In genomic region chr4:71470547-71470946, GRCh38 we compare ENCODE assay signal across 29 cellular contexts.
"Had no signal": no experiment of that assay in that cellular context is flagged by ENCODE, and none has a peak within 500 bp of the region (broad histone marks: within the 10 kb centered on the region; RNA-seq: fewer than 3 reads in every experiment).

No MANE protein-coding gene starts in this region.

- H3K4me3 ChIP-seq: ascending aorta, breast epithelium, cardiac muscle cell, colonic mucosa, esophagus squamous epithelium, gastroesophageal sphincter had no signal

- H3K4me1 Mint-ChIP-seq: activated CD4-positive, alpha-beta memory T cell treated with anti-CD3 and anti-CD28 coated beads, Interleukin-2, amount 10 ng/mL, durations not matched to agents 7 days and 5 days; activated CD4-positive, alpha-beta T cell treated with anti-CD3 and anti-CD28 coated beads, Interleukin-2, amount 10 ng/mL, durations not matched to agents 7 days and 5 days; activated naive CD4-positive, alpha-beta T cell treated with anti-CD3 and anti-CD28 coated beads, Interleukin-2, amount 10 ng/mL, durations not matched to agents 7 days and 5 days; activated naive CD8-positive, alpha-beta T cell treated with anti-CD3 and anti-CD28 coated beads, Interleukin-2, amount 10 ng/mL, durations not matched to agents 7 days and 5 days; WTC11 had no signal

- DNase-seq: activated CD4-positive, alpha-beta memory T cell treated with anti-CD3 and anti-CD28 coated beads, Interleukin-2, amount 10 ng/mL, durations not matched to agents 7 days and 5 days; activated CD4-positive, alpha-beta T cell treated with anti-CD3 and anti-CD28 coated beads for 1 hour; activated CD4-positive, alpha-beta T cell treated with anti-CD3 and anti-CD28 coated beads for 4 hours; activated CD4-positive, alpha-beta T cell treated with anti-CD3 and anti-CD28 coated beads, Interleukin-2, amount 10 ng/mL, durations not matched to agents 7 days and 5 days; activated CD4-positive, alpha-beta T cell treated with anti-CD3 and anti-CD28 coated beads, Interleukin-2, amount 50 U/mL, for 4 hours; activated CD8-positive, alpha-beta memory T cell treated with anti-CD3 and anti-CD28 coated beads, Interleukin-2, amount 50 U/mL, for 48 hours; activated gamma-delta T cell; activated naive CD4-positive, alpha-beta T cell; activated naive CD4-positive, alpha-beta T cell treated with anti-CD3 and anti-CD28 coated beads, Interleukin-2, amount 10 ng/mL, durations not matched to agents 7 days and 5 days; activated naive CD8-positive, alpha-beta T cell treated with anti-CD3 and anti-CD28 coated beads, Interleukin-2, amount 10 ng/mL, durations not matched to agents 7 days and 5 days; activated T-cell treated with anti-CD3 and anti-CD28 coated beads for 4 hours; activated T-cell treated with anti-CD3 and anti-CD28 coated beads, Interleukin-2, amount 50 U/mL, for 24 hours; activated T-cell treated with anti-CD3 and anti-CD28 coated beads, Interleukin-2, amount 50 U/mL, for 72 hours; central memory CD4-positive, alpha-beta T cell; cerebellar nuclear complex; colonic mucosa; effector CD8-positive, alpha-beta T cell; esophagus squamous epithelium; foreskin melanocyte; head of caudate nucleus; T-helper 2 cell had no signal

- H3K4me1 ChIP-seq: ascending aorta, breast epithelium, colonic mucosa, esophagus squamous epithelium, gastroesophageal sphincter had no signal

- H3K36me3 ChIP-seq: ascending aorta, breast epithelium, cardiac muscle cell, colonic mucosa, esophagus squamous epithelium, gastroesophageal sphincter had no signal

- ATAC-seq: activated naive CD4-positive, alpha-beta T cell treated with anti-CD3 and anti-CD28 coated beads, Interleukin-2, amount 50 U/mL, for 72 hours; activated T-cell treated with anti-CD3 and anti-CD28 coated beads, Interleukin-2, amount 50 U/mL, for 72 hours; gastroesophageal sphincter; WTC11 had no signal

- H3K4me3 Mint-ChIP-seq: activated CD4-positive, alpha-beta memory T cell treated with anti-CD3 and anti-CD28 coated beads, Interleukin-2, amount 10 ng/mL, durations not matched to agents 7 days and 5 days; activated CD4-positive, alpha-beta T cell treated with anti-CD3 and anti-CD28 coated beads, Interleukin-2, amount 10 ng/mL, durations not matched to agents 7 days and 5 days; activated naive CD4-positive, alpha-beta T cell treated with anti-CD3 and anti-CD28 coated beads, Interleukin-2, amount 10 ng/mL, durations not matched to agents 7 days and 5 days; activated naive CD8-positive, alpha-beta T cell treated with anti-CD3 and anti-CD28 coated beads, Interleukin-2, amount 10 ng/mL, durations not matched to agents 7 days and 5 days; activated T-cell treated with anti-CD3 and anti-CD28 coated beads, Interleukin-2, amount 50 U/mL, for 24 hours; activated T-cell treated with anti-CD3 and anti-CD28 coated beads, Interleukin-2, amount 50 U/mL, for 72 hours; brain; WTC11 had no signal

- H3K9me3 ChIP-seq: ascending aorta, breast epithelium, colonic mucosa, esophagus squamous epithelium, gastroesophageal sphincter had no signal

- H3K27ac ChIP-seq: ascending aorta, breast epithelium, cardiac muscle cell, colonic mucosa, epithelial cell of prostate, esophagus squamous epithelium, gastroesophageal sphincter had no signal

- H3K9me3 Mint-ChIP-seq: activated CD4-positive, alpha-beta memory T cell treated with anti-CD3 and anti-CD28 coated beads, Interleukin-2, amount 10 ng/mL, durations not matched to agents 7 days and 5 days; activated CD4-positive, alpha-beta T cell treated with anti-CD3 and anti-CD28 coated beads, Interleukin-2, amount 10 ng/mL, durations not matched to agents 7 days and 5 days; activated naive CD4-positive, alpha-beta T cell treated with anti-CD3 and anti-CD28 coated beads, Interleukin-2, amount 10 ng/mL, durations not matched to agents 7 days and 5 days; activated naive CD4-positive, alpha-beta T cell treated with anti-CD3 and anti-CD28 coated beads, Interleukin-2, amount 50 U/mL, for 72 hours; activated naive CD8-positive, alpha-beta T cell treated with anti-CD3 and anti-CD28 coated beads, Interleukin-2, amount 10 ng/mL, durations not matched to agents 7 days and 5 days; activated T-cell treated with anti-CD3 and anti-CD28 coated beads, Interleukin-2, amount 50 U/mL, for 24 hours; activated T-cell treated with anti-CD3 and anti-CD28 coated beads, Interleukin-2, amount 50 U/mL, for 72 hours; brain; WTC11 had no signal

- H3K27ac Mint-ChIP-seq: activated CD4-positive, alpha-beta memory T cell treated with anti-CD3 and anti-CD28 coated beads, Interleukin-2, amount 10 ng/mL, durations not matched to agents 7 days and 5 days; activated CD4-positive, alpha-beta T cell treated with anti-CD3 and anti-CD28 coated beads, Interleukin-2, amount 10 ng/mL, durations not matched to agents 7 days and 5 days; activated naive CD4-positive, alpha-beta T cell treated with anti-CD3 and anti-CD28 coated beads, Interleukin-2, amount 10 ng/mL, durations not matched to agents 7 days and 5 days; activated naive CD4-positive, alpha-beta T cell treated with anti-CD3 and anti-CD28 coated beads, Interleukin-2, amount 50 U/mL, for 72 hours; activated naive CD8-positive, alpha-beta T cell treated with anti-CD3 and anti-CD28 coated beads, Interleukin-2, amount 10 ng/mL, durations not matched to agents 7 days and 5 days; activated T-cell treated with anti-CD3 and anti-CD28 coated beads, Interleukin-2, amount 50 U/mL, for 24 hours; activated T-cell treated with anti-CD3 and anti-CD28 coated beads, Interleukin-2, amount 50 U/mL, for 72 hours; WTC11 had no signal

- H3K36me3 Mint-ChIP-seq: activated naive CD4-positive, alpha-beta T cell treated with anti-CD3 and anti-CD28 coated beads, Interleukin-2, amount 10 ng/mL, durations not matched to agents 7 days and 5 days; activated naive CD4-positive, alpha-beta T cell treated with anti-CD3 and anti-CD28 coated beads, Interleukin-2, amount 50 U/mL, for 72 hours; activated naive CD8-positive, alpha-beta T cell treated with anti-CD3 and anti-CD28 coated beads, Interleukin-2, amount 10 ng/mL, durations not matched to agents 7 days and 5 days; WTC11 had no signal

- H3K27me3 ChIP-seq: ascending aorta, breast epithelium, cardiac muscle cell, colonic mucosa, esophagus squamous epithelium, gastroesophageal sphincter had no signal

- H3K27me3 Mint-ChIP-seq: activated CD4-positive, alpha-beta memory T cell treated with anti-CD3 and anti-CD28 coated beads, Interleukin-2, amount 10 ng/mL, durations not matched to agents 7 days and 5 days; activated CD4-positive, alpha-beta T cell treated with anti-CD3 and anti-CD28 coated beads, Interleukin-2, amount 10 ng/mL, durations not matched to agents 7 days and 5 days; activated naive CD4-positive, alpha-beta T cell treated with anti-CD3 and anti-CD28 coated beads, Interleukin-2, amount 10 ng/mL, durations not matched to agents 7 days and 5 days; activated naive CD8-positive, alpha-beta T cell treated with anti-CD3 and anti-CD28 coated beads, Interleukin-2, amount 10 ng/mL, durations not matched to agents 7 days and 5 days; activated T-cell treated with anti-CD3 and anti-CD28 coated beads, Interleukin-2, amount 50 U/mL, for 24 hours; brain had no signal
